In genomic region chr2:233823731-233824121, GRCh38 we compare ENCODE assay signal across 26 cellular contexts. TPM values are rescaled to one million over a fixed set of nuclear protein-coding genes. Genes with fewer than 3 reads are reported as not detected.
"Had no signal": no experiment of that assay in that cellular context is flagged by ENCODE, and none has a peak within 500 bp of the region (broad histone marks: within the 10 kb centered on the region; RNA-seq: fewer than 3 reads in every experiment).

No MANE protein-coding gene starts in this region.

- DNase-seq: activated CD4-positive, alpha-beta T cell treated with anti-CD3 and anti-CD28 coated beads for 4 hours; activated CD8-positive, alpha-beta T cell treated with anti-CD3 and anti-CD28 coated beads for 36 hours; activated naive CD4-positive, alpha-beta T cell treated with anti-CD3 and anti-CD28 coated beads, Interleukin-2, amount 50 U/mL, for 16 hours; activated T-cell treated with anti-CD3 and anti-CD28 coated beads, Interleukin-2, amount 50 U/mL, for 1 hour; adrenal gland; foreskin keratinocyte; hippocampal formation; mammary epithelial cell; SK-N-SH; stimulated activated CD4-positive, alpha-beta T cell treated with anti-CD3 and anti-CD28 coated beads, Interleukin-4, amount 100 ng/mL, for 24 hours; testis had no signal

- H3K36me3 ChIP-seq: adrenal gland, stomach, upper lobe of right lung had no signal

- H3K27ac Mint-ChIP-seq: activated CD8-positive, alpha-beta T cell treated with anti-CD3 and anti-CD28 coated beads for 36 hours; activated T-helper 17 cell treated with anti-CD3 and anti-CD28 coated beads, Interleukin-2, amount 50 U/mL, for 72 hours; stimulated activated effector memory CD8-positive, alpha-beta T cell treated with anti-CD3 and anti-CD28 coated beads, Interleukin-12 subunit alpha, Interleukin-12 subunit beta, amount 100 ng/mL, for 72 hours; T-helper 2 cell treated with Interferon-gamma antibody and Interleukin-4, amounts not matched to agents 5 μg/mL and 100 μg/mL, for 36 hours; WTC11 had no signal

- H3K4me3 ChIP-seq: adrenal gland, smooth muscle cell, stomach, testis, upper lobe of right lung had no signal

- H3K9me3 Mint-ChIP-seq: activated CD8-positive, alpha-beta T cell treated with anti-CD3 and anti-CD28 coated beads for 36 hours; activated T-helper 17 cell treated with anti-CD3 and anti-CD28 coated beads, Interleukin-2, amount 50 U/mL, for 72 hours; neural crest cell; stimulated activated effector memory CD8-positive, alpha-beta T cell treated with anti-CD3 and anti-CD28 coated beads, Interleukin-12 subunit alpha, Interleukin-12 subunit beta, amount 100 ng/mL, for 72 hours; T-helper 2 cell treated with Interferon-gamma antibody and Interleukin-4, amounts not matched to agents 5 μg/mL and 100 μg/mL, for 36 hours had no signal

- H3K27me3 ChIP-seq: adrenal gland, testis, upper lobe of right lung had no signal

- H3K4me1 Mint-ChIP-seq: activated T-helper 17 cell treated with anti-CD3 and anti-CD28 coated beads, Interleukin-2, amount 50 U/mL, for 72 hours; neural crest cell; stimulated activated effector memory CD8-positive, alpha-beta T cell treated with anti-CD3 and anti-CD28 coated beads, Interleukin-12 subunit alpha, Interleukin-12 subunit beta, amount 100 ng/mL, for 72 hours had no signal

- H3K4me1 ChIP-seq: adrenal gland, foreskin keratinocyte, stomach, testis, upper lobe of right lung had no signal

- H3K9me3 ChIP-seq: adrenal gland, SK-N-SH, testis, upper lobe of right lung had no signal

- H3K4me3 Mint-ChIP-seq: activated CD8-positive, alpha-beta T cell treated with anti-CD3 and anti-CD28 coated beads for 36 hours; activated T-helper 17 cell treated with anti-CD3 and anti-CD28 coated beads, Interleukin-2, amount 50 U/mL, for 72 hours; neural crest cell; stimulated activated effector memory CD8-positive, alpha-beta T cell treated with anti-CD3 and anti-CD28 coated beads, Interleukin-12 subunit alpha, Interleukin-12 subunit beta, amount 100 ng/mL, for 72 hours; T-helper 2 cell treated with Interferon-gamma antibody and Interleukin-4, amounts not matched to agents 5 μg/mL and 100 μg/mL, for 36 hours; WTC11 had no signal

- ATAC-seq: activated CD8-positive, alpha-beta T cell treated with anti-CD3 and anti-CD28 coated beads for 36 hours; activated T-helper 17 cell treated with anti-CD3 and anti-CD28 coated beads, Interleukin-2, amount 50 U/mL, for 72 hours; foreskin keratinocyte; sciatic nerve; stimulated activated effector memory CD8-positive, alpha-beta T cell treated with anti-CD3 and anti-CD28 coated beads, Interleukin-12 subunit alpha, Interleukin-12 subunit beta, amount 100 ng/mL, for 72 hours; upper lobe of right lung had no signal

- H3K27ac ChIP-seq: adrenal gland, foreskin keratinocyte, stomach, testis, upper lobe of right lung had no signal

- H3K36me3 Mint-ChIP-seq: stimulated activated effector memory CD8-positive, alpha-beta T cell treated with anti-CD3 and anti-CD28 coated beads, Interleukin-12 subunit alpha, Interleukin-12 subunit beta, amount 100 ng/mL, for 72 hours; WTC11 had no signal

RNA-seq across cellular contexts. Expression of gene MROH2A, which starts 45.6 kb away (rescaled TPM):
- total RNA-seq: activated CD8-positive, alpha-beta T cell treated with anti-CD3 and anti-CD28 coated beads for 36 hours; activated T-helper 17 cell treated with anti-CD3 and anti-CD28 coated beads, Interleukin-2, amount 50 U/mL, for 72 hours; adrenal gland; bronchial epithelial cell; cerebellum; epithelial cell of proximal tubule; fibroblast of lung; myocyte; neural crest cell; osteocyte; sciatic nerve; smooth muscle cell; upper lobe of right lung; WTC11 had no signal
- polyA plus RNA-seq: fibroblast of lung, smooth muscle cell had no signal
